ENCODE assay signal across 1 cellular context in the genomic region with DNA sequence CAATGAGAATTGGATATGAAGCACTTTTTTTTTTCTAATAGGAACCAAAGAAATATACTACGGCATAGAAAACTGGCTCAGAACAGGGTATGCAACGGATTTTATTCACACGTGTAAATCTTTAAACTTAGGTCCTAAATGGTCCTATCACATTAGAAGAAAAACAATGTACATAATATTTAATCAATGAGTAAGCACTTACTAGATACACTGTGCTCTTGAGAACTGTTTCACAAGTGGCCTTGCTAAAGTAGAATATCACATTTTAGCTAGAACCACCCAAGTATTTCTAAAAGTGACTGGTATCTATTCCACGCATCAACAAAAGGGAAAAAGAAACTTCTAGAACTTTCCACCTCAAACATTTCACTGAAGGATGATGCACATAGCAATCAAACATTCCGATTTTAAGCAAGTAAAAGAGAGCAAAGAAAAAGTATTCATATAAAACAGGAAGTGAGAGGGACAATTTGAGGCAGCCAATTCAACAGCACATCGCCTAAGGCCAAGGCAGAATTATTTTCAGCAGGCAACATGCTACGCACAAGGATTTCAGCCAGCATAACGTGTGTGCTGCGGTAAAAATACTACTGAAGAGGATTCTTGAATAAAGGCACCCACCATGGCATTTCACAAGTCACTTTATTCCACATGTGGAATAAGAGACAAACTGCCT.
TF ChIP-seq lines count a peak whose summit lies in the region.

No MANE protein-coding gene starts in this region.

TF ChIP-seq in GM23338, 12 proteins besides CTCF, POLR2A, EP300 and RAD21 (continued from another document):
- TF ChIP-seq EZH2 (IDR thresholded peaks at IDR 0.05; ENCODE audit: low read depth, unreplicated experiment): no peak
